Comparison of ENCODE assay signal across 8 cellular contexts in the genomic region with DNA sequence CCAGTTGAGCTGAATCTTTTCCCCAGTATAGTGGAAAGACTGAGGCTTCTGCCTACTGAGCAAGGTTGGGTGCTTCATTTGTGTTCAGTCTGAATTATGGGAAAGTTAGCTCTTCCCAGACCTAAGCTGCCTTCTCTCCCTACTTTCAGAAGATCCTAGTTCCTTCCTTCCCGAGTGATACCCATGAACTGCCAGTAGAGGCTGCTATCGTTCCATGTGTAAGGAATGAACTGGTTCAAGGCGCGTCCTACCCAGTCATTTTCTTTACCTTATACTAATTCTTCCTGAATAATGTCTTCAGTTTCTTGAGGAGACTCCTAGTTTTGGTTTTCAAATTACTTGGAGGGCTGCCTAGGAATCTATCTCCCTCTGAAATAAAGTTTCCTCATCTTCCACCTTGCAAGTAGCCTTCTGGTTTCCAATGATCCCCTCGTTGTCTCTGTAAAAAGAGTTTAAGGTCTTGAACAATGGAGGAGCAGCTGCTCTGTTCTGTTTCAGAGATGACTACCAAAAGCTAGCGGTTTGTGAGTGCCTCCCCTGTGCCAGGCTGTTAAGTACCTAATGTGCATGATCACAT. TPM values are rescaled to one million over a fixed set of nuclear protein-coding genes. Genes with fewer than 3 reads are reported as not detected.
DNase-seq lines count a peak whose midpoint lies in the region; ATAC-seq and TF ChIP-seq lines count a peak whose summit lies in the region.

No MANE protein-coding gene starts in this region.

- DNase-seq in Caki2 (ENCODE audit: low read depth) (peak; percentile 69), HFFc6 (peak; percentile 64), NT2/D1 (ENCODE audit: low read depth, low spot score) (peak; percentile 48), dorsolateral prefrontal cortex (peak in 1 of 10 donors; percentile 57), memory B cell (ENCODE audit: low spot score in 2 of 2) (peak in 1 of 2 donors; percentile 29), mesenteric fat pad (ENCODE audit: low spot score) (no peak)
- DNase-seq in stimulated activated CD4-positive, alpha-beta T cell treated with anti-CD3 and anti-CD28 coated beads, Interleukin-12 subunit alpha, Interleukin-12 subunit beta, amount 100 ng/mL, for 4 hours, result no peak

- H3K27ac ChIP-seq in dorsolateral prefrontal cortex, result no peak overlapping the region

- no peaks in the 10 kb centered on the region for H3K4me1 ChIP-seq in NT2/D1 (ENCODE audit: insufficient read depth, insufficient read length)

- H3K27me3 ChIP-seq in NT2/D1 (ENCODE audit: insufficient read depth, insufficient read length) (no peaks in the 10 kb centered on the region), dorsolateral prefrontal cortex (no peaks in the 10 kb centered on the region)

- H3K9me3 Mint-ChIP-seq in HFFc6, result no peaks in the 10 kb centered on the region
- H3K9me3 Mint-ChIP-seq in memory B cell, result no peaks in the 10 kb centered on the region

- TF ChIP-seq CTCF in HFFc6 (IDR thresholded peaks at IDR 0.05) (peak; percentile 91), dorsolateral prefrontal cortex (IDR thresholded peaks at IDR 0.05 in 54 of 56, conservative IDR thresholded peaks at IDR 0.05 in 2 of 56; ENCODE audit: low read depth in 1 of 56, partially characterized antibody in 56 of 56) (peak; percentile 65 to 93 (median 81))

- intact Hi-C loops in dorsolateral prefrontal cortex (cut with DNase I), result loop anchor here (5.0 to 10.0 kb wide), 4 partner anchors 94 to 494 kb away; partner anchors contain the start of gene RPL27 (in 1 of the 2)

- in situ Hi-C loops in Caki2 (cut with HindIII; ENCODE audit: low pct_unique_long_range_greater_than_20kb, low sequenced_read_pairs), result no loop called here

- H3K4me3 Mint-ChIP-seq in HFFc6 (no peak overlapping the region), memory B cell (no peak overlapping the region)

- H3K9me3 ChIP-seq in NT2/D1 (ENCODE audit: insufficient read depth, low read length), result no peaks in the 10 kb centered on the region

- H3K4me1 Mint-ChIP-seq in HFFc6 (ENCODE audit: low read depth), result peaks cover 14% of the 10 kb centered on the region
- H3K4me1 Mint-ChIP-seq in memory B cell, result peaks cover 2% of the 10 kb centered on the region

- H3K36me3 Mint-ChIP-seq in HFFc6 (ENCODE audit: low read depth) (peaks cover 32% of the 10 kb centered on the region), memory B cell (peaks cover 20% of the 10 kb centered on the region)

- no peak overlapping the region for H3K4me3 ChIP-seq in NT2/D1 (ENCODE audit: insufficient read length, low read depth)
- no peak overlapping the region for H3K4me3 ChIP-seq in dorsolateral prefrontal cortex

- H3K9ac ChIP-seq in NT2/D1 (ENCODE audit: insufficient read length, low read depth), result no peak overlapping the region

- H3K27me3 Mint-ChIP-seq in HFFc6 (ENCODE audit: insufficient read depth) (no peaks in the 10 kb centered on the region; the same call in 1 of the 2 replicates), memory B cell (no peaks in the 10 kb centered on the region)

- H3K36me3 ChIP-seq in NT2/D1 (ENCODE audit: insufficient read depth, insufficient read length, low read length), result peaks cover 73% of the 10 kb centered on the region

- ATAC-seq in memory B cell (ENCODE audit: low read depth) (peak; percentile 51), GM21717 (IDR thresholded peaks at IDR 0.05; ENCODE audit: unreplicated experiment) (no peak)

- H3K27ac Mint-ChIP-seq in HFFc6 (peak overlapping the region; percentile 42; the same call in 1 of the 2 replicates), memory B cell (no peak overlapping the region)

RNA-seq across cellular contexts. Expression of gene AOC2, which starts 0.9 kb away (rescaled TPM):
- total RNA-seq in Caki2 (2014; rRNA removed; shearing (Covaris generic); ENCODE audit: low replicate concordance), result 0.38 TPM in 1 of 2 replicates, not detected in the other
- under 1 TPM; 0.20 to 0.78 (median 0.41) TPM for total RNA-seq in HFFc6 (2021; fragmentation: NEBNext Ultra II Directional; extraction: Animal tissue kit (Norgen Biotek cat#: 25700))
- 10 to 100 TPM in 1 of 120 experiments, 1 to 10 TPM in 119; 2.4 to 11.0 (median 4.6) TPM for total RNA-seq in dorsolateral prefrontal cortex
- 10.5 TPM for total RNA-seq in mesenteric fat pad

RNA-seq across cellular contexts. Expression of gene AOC3, which starts 7.6 kb away (rescaled TPM):
- total RNA-seq in Caki2 (2014; rRNA removed; shearing (Covaris generic); ENCODE audit: low replicate concordance), result 0.17 TPM in 1 of 2 replicates, not detected in the other
- total RNA-seq in HFFc6 (2021; fragmentation: NEBNext Ultra II Directional; extraction: Animal tissue kit (Norgen Biotek cat#: 25700)), result under 1 TPM in 4 of 6 experiments, not detected in 2; 0.05 to 0.14 (median 0.06) TPM
- total RNA-seq in dorsolateral prefrontal cortex (10 to 100 TPM in 4 of 120 experiments, 1 to 10 TPM in 109, under 1 TPM in 7; 0.68 to 25.7 (median 2.4) TPM), mesenteric fat pad (528 TPM)

RNA-seq across cellular contexts. Expression of gene PSME3, which starts 10.2 kb away (rescaled TPM):
- 61.1 and 83.1 TPM in 2 replicates for total RNA-seq in Caki2 (2014; rRNA removed; shearing (Covaris generic); ENCODE audit: low replicate concordance)
- total RNA-seq in HFFc6 (2021; fragmentation: NEBNext Ultra II Directional; extraction: Animal tissue kit (Norgen Biotek cat#: 25700)), result 100 to 1,000 TPM; 153 to 184 (median 162) TPM
- 100 to 1,000 TPM in 4 of 120 experiments, 10 to 100 TPM in 116; 55.1 to 109 (median 84.1) TPM for total RNA-seq in dorsolateral prefrontal cortex
- total RNA-seq in mesenteric fat pad, result 144 TPM

RNA-seq across cellular contexts. Expression of gene BECN1, which starts 19.4 kb away (rescaled TPM):
- total RNA-seq in Caki2 (2014; rRNA removed; shearing (Covaris generic); ENCODE audit: low replicate concordance), result 107 and 132 TPM in 2 replicates
- 100 to 1,000 TPM in 3 of 6 experiments, 10 to 100 TPM in 3; 95.6 to 113 (median 99.9) TPM for total RNA-seq in HFFc6 (2021; fragmentation: NEBNext Ultra II Directional; extraction: Animal tissue kit (Norgen Biotek cat#: 25700))
- 100 to 1,000 TPM in 2 of 120 experiments, 10 to 100 TPM in 118; 50.7 to 107 (median 76.2) TPM for total RNA-seq in dorsolateral prefrontal cortex
- total RNA-seq in mesenteric fat pad, result 82.0 TPM

RNA-seq across cellular contexts. Expression of gene CNTD1, which starts 44.8 kb away (rescaled TPM):
- total RNA-seq in Caki2 (2014; rRNA removed; shearing (Covaris generic); ENCODE audit: low replicate concordance), result 0.09 TPM in 1 of 2 replicates, not detected in the other
- total RNA-seq in HFFc6 (2021; fragmentation: NEBNext Ultra II Directional; extraction: Animal tissue kit (Norgen Biotek cat#: 25700)), result under 1 TPM in 1 of 6 experiments, not detected in 5; 0.19 TPM
- total RNA-seq in dorsolateral prefrontal cortex (1 to 10 TPM in 105 of 120 experiments, under 1 TPM in 15; 0.47 to 5.7 (median 1.9) TPM), mesenteric fat pad (not detected)

Comparison
In these comparisons a context has a peak if more than half of its experiments do, and no peak if none do; other contexts are left out.
1. DNase-seq: peak in Caki2 (single experiment), HFFc6 (single experiment) and NT2/D1 (single experiment); none in mesenteric fat pad (single experiment) and stimulated activated CD4-positive, alpha-beta T cell treated with anti-CD3 and anti-CD28 coated beads, Interleukin-12 subunit alpha, Interleukin-12 subunit beta, amount 100 ng/mL, for 4 hours (single experiment).
2. RNA of gene AOC3, which starts 7.6 kb away (total RNA-seq): 528 TPM in mesenteric fat pad (single experiment); 0.68 to 25.7 TPM in dorsolateral prefrontal cortex, 0.17 TPM in Caki2 and 0.05 to 0.14 TPM in HFFc6; every median in the first group is over 10 times any median in the second.